In the genomic region with DNA sequence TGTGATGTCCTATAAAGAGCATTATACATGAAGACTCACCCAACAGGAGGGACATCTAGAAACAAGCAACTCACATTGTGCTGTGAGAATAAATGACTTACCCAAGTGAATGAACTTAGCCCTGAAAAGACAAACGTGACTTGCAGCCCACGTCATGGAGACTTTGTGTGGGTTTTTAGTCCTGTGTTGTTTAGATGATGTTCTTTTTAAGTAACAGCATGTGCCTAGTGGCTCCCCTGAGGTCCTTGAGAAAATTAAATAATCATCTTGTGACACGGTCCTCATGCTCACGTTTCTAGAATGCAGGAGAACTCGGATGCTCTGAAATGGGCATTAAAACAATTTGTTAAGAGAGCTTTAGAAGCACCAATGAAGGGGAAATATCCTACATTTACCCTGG, we compare ENCODE assay signal across 14 cellular contexts.
DNase-seq lines count a peak whose midpoint lies in the region; ATAC-seq, FAIRE-seq and TF ChIP-seq lines count a peak whose summit lies in the region.
"Had no signal": no experiment of that assay in that cellular context is flagged by ENCODE, and none has a peak within 500 bp of the region (broad histone marks: within the 10 kb centered on the region; RNA-seq: fewer than 3 reads in every experiment).

No MANE protein-coding gene starts in this region.

- no TSS peak for BruUV-seq in GM12878 (replicated peaks; lab: Mats Ljungman, UMichigan)

- SMC1A ChIA-PET in GM12878 (lab: Charles Lee; ENCODE audit: uncharacterized antibody, unreplicated experiment), result no interaction called here

- no peaks in the 10 kb centered on the region for H3K4me1 Mint-ChIP-seq in natural killer cell

- POLR2A ChIA-PET in GM12878 (lab: Charles Lee), result no interaction called here

- no peak for TF ChIP-seq RAD21 in GM12878 (IDR thresholded peaks at IDR 0.05; ENCODE audit: insufficient read depth, low read depth, low read length)

- no peak overlapping the region for H3K27ac Mint-ChIP-seq in natural killer cell

- CTCF ChIA-PET in GM12878 (lab: Yijun Ruan, JAX), result no interaction called here

- H3K27me3 ChIP-seq in GM12878 (replicated peaks in 1 of 2; ENCODE audit: control insufficient read depth in 2 of 2, insufficient read depth in 2 of 2, low read length in 1 of 2) (no peaks in the 10 kb centered on the region; a peak in 3 of 4 replicates), heart right ventricle (no peaks in the 10 kb centered on the region), rectal smooth muscle tissue (ENCODE audit: control insufficient read depth, insufficient read depth, low read length) (no peaks in the 10 kb centered on the region)

- H3K36me3 Mint-ChIP-seq in natural killer cell, result no peaks in the 10 kb centered on the region

- peaks cover 12 to 41% of the 10 kb centered on the region in 2 donors for H3K27me3 Mint-ChIP-seq in natural killer cell (ENCODE audit: low read depth in 2 of 2)

- no peaks in the 10 kb centered on the region for H3K79me2 ChIP-seq in GM12878 (ENCODE audit: control insufficient read depth, insufficient read depth, low read length)

- no peak for FAIRE-seq in GM12878 (lab: Jason Lieb, UNC)
- FAIRE-seq: RCC 7860 had no signal

- RAD21 ChIA-PET in GM12878 (lab: Charles Lee; ENCODE audit: unreplicated experiment), result no interaction called here

- no peak overlapping the region for H3K4me2 ChIP-seq in GM12878 (ENCODE audit: control insufficient read depth, insufficient read depth)

- H3K4me3 ChIP-seq in GM12878, result no peak overlapping the region
- H3K4me3 ChIP-seq in heart right ventricle, result peak overlapping the region in 7 of 10 donors; percentile 35 to 59 (median 53)
- H3K4me3 ChIP-seq in rectal smooth muscle tissue (ENCODE audit: low read length), result no peak overlapping the region

- ATAC-seq in GM12878 (no peak), heart right ventricle (peak in 7 of 8 donors; percentile 16 to 76 (median 52)), GM18868 (IDR thresholded peaks at IDR 0.05; ENCODE audit: unreplicated experiment) (no peak), GM19455 (IDR thresholded peaks at IDR 0.05; ENCODE audit: unreplicated experiment) (no peak), natural killer cell (no peak)

- no peaks in the 10 kb centered on the region for H3K9me3 Mint-ChIP-seq in natural killer cell

- no peak overlapping the region for H3K9ac ChIP-seq in GM12878 (ENCODE audit: control insufficient read depth, insufficient read depth, low read length)
- H3K9ac ChIP-seq in rectal smooth muscle tissue (ENCODE audit: low read length), result no peak overlapping the region

- H3K4me1 ChIP-seq in GM12878 (ENCODE audit: control insufficient read depth, insufficient read depth, low read length) (no peaks in the 10 kb centered on the region), heart right ventricle (peaks cover 0 to 65% (median 29%) of the 10 kb centered on the region in 9 donors), rectal smooth muscle tissue (ENCODE audit: control insufficient read depth, insufficient read depth, low read length) (peaks cover 11% of the 10 kb centered on the region)

- no peak for TF ChIP-seq EP300 in GM12878 (IDR thresholded peaks at IDR 0.05; ENCODE audit: borderline replicate concordance in 1 of 2, control insufficient read depth in 1 of 2, low read depth in 2 of 2, low read length in 2 of 2)

- H3K9me3 ChIP-seq in GM12878 (replicated peaks; ENCODE audit: control insufficient read depth, insufficient read depth, low read length) (no peaks in the 10 kb centered on the region; the same call in 2 of the 3 replicates), heart right ventricle (no peaks in the 10 kb centered on the region)

- TF ChIP-seq CTCF in GM12878 (IDR thresholded peaks at IDR 0.05 in 2 of 3, conservative IDR thresholded peaks at IDR 0.05 in 1 of 3; ENCODE audit: control insufficient read depth in 2 of 3, extremely low read depth in 1 of 3, insufficient read depth in 1 of 3, low read depth in 3 of 3, low read length in 3 of 3) (no peak), heart right ventricle (IDR thresholded peaks at IDR 0.05) (no peak), natural killer cell (IDR thresholded peaks at IDR 0.05) (no peak)

- no peak overlapping the region for H2AFZ ChIP-seq in GM12878 (ENCODE audit: control insufficient read depth, low read depth, low read length)

- no peak overlapping the region for H3K4me3 Mint-ChIP-seq in natural killer cell

- in situ Hi-C loops in GM12878 (cut with MboI), result no loop called here

- TF ChIP-seq POLR2A in GM12878 (IDR thresholded peaks at IDR 0.05; ENCODE audit: low read depth, low read length), result no peak

- no peaks in the 10 kb centered on the region for H3K36me3 ChIP-seq in GM12878 (ENCODE audit: control insufficient read depth in 2 of 2, insufficient read depth in 2 of 2, low read length in 1 of 2)
- H3K36me3 ChIP-seq in heart right ventricle, result no peaks in the 10 kb centered on the region
- no peaks in the 10 kb centered on the region for H3K36me3 ChIP-seq in rectal smooth muscle tissue (ENCODE audit: control insufficient read depth, insufficient read depth, low read length)

- 38% methylated on average over 5 of the region's 5 CpGs for WGBS in GM12878 (ENCODE audit: insufficient coverage, insufficient replicate concordance, low lambda C conversion rate, missing lambda C conversion rate)
- 56 to 57% methylated on average over 5 of the region's 5 CpGs for WGBS in heart right ventricle, 2 donors

- intact Hi-C loops in GM12878 (cut with micrococcal nuclease; ENCODE audit: unreplicated experiment) (no loop called here), heart right ventricle (cut with DNase I) (loop anchor here in 1 of 10 donors (5.0 kb wide), 1 partner anchor 40 kb away; no protein-coding TSS in a partner anchor), natural killer cell (cut with micrococcal nuclease) (no loop called here)

- no peaks in the 10 kb centered on the region for H4K20me1 ChIP-seq in GM12878 (ENCODE audit: control insufficient read depth, insufficient read depth)

- H3K27ac ChIP-seq in GM12878 (ENCODE audit: control insufficient read depth, insufficient read depth), result no peak overlapping the region
- peak overlapping the region; percentile 67 to 88 (median 84) for H3K27ac ChIP-seq in heart right ventricle
- peak overlapping the region; percentile 72 for H3K27ac ChIP-seq in rectal smooth muscle tissue (ENCODE audit: low read depth, low read length)

- DNase-seq in AG20443 (ENCODE audit: low spot score) (peak; percentile 38), GM12878 (ENCODE audit: low read depth, low spot score) (no peak), heart right ventricle (no peak), natural killer cell (no peak), NCI-H2029 (lab: John Stamatoyannopoulos, UW) (no peak)
- DNase-seq: activated CD4-positive, alpha-beta T cell treated with anti-CD3 and anti-CD28 coated beads for 1 hour; activated naive CD4-positive, alpha-beta T cell; midbrain; NCI-H187; stimulated activated CD4-positive, alpha-beta T cell treated with anti-CD3 and anti-CD28 coated beads, Interleukin-4, amount 100 ng/mL, for 4 hours had no signal

TF ChIP-seq in GM12878, 131 proteins besides CTCF, POLR2A, EP300 and RAD21:
- no peak for TF ChIP-seq PAX5 (IDR thresholded peaks at IDR 0.05; ENCODE audit: borderline replicate concordance, low read depth, low read length)
- TF ChIP-seq BHLHE40 (IDR thresholded peaks at IDR 0.05; ENCODE audit: borderline replicate concordance in 1 of 2, low read depth in 2 of 2, low read length in 1 of 2), result peak; percentile 8 to 35; a peak in 1 of 4 replicates
- TF ChIP-seq SMAD5 (IDR thresholded peaks at IDR 0.05; ENCODE audit: low read depth), result no peak
- no peak for TF ChIP-seq SUPT20H (IDR thresholded peaks at IDR 0.05; ENCODE audit: borderline replicate concordance, control insufficient read depth, low read depth, low read length)

Comparison
In these comparisons a context has a peak if more than half of its experiments do, and no peak if none do; other contexts are left out.
1. ATAC-seq: peak in heart right ventricle (7 of 8); none in GM12878 (single experiment), GM18868 (single experiment), GM19455 (single experiment) and natural killer cell (0 of 3).
2. H3K4me3 ChIP-seq: peak in heart right ventricle (7 of 10); none in GM12878 (single experiment) and rectal smooth muscle tissue (single experiment).